Comparison of ENCODE assay signal across 8 cellular contexts in genomic region chr17:75822119-75822799, GRCh38. TPM values are rescaled to one million over a fixed set of nuclear protein-coding genes. Genes with fewer than 3 reads are reported as not detected.
A peak's percentile ranks its signal among the peaks of the same experiment; 100 is the strongest.
DNase-seq lines count a peak whose midpoint lies in the region; ATAC-seq and TF ChIP-seq lines count a peak whose summit lies in the region.

No MANE protein-coding gene starts in this region.

- TF ChIP-seq CTCF in 22Rv1 (IDR thresholded peaks at IDR 0.05) (no peak), type B pancreatic cell (conservative IDR thresholded peaks at IDR 0.05) (no peak)

- H3K27me3 Mint-ChIP-seq in IgD-negative memory B cell (no peaks in the 10 kb centered on the region), type B pancreatic cell (no peaks in the 10 kb centered on the region)
- H3K27me3 Mint-ChIP-seq in activated CD4-positive, alpha-beta T cell treated with anti-CD3 and anti-CD28 coated beads, Interleukin-2, amount 10 ng/mL, durations not matched to agents 7 days and 5 days, result no peaks in the 10 kb centered on the region

- H3K4me3 Mint-ChIP-seq in IgD-negative memory B cell, result peak overlapping the region in 2 of 4 donors; percentile 39 to 55
- no peak overlapping the region for H3K4me3 Mint-ChIP-seq in activated CD4-positive, alpha-beta T cell treated with anti-CD3 and anti-CD28 coated beads, Interleukin-2, amount 10 ng/mL, durations not matched to agents 7 days and 5 days
- H3K4me3 Mint-ChIP-seq in type B pancreatic cell, result no peak overlapping the region

- H3K27ac Mint-ChIP-seq in IgD-negative memory B cell (peak overlapping the region; percentile 83 to 85 (median 85)), type B pancreatic cell (no peak overlapping the region)
- peak overlapping the region; percentile 66 for H3K27ac Mint-ChIP-seq in activated CD4-positive, alpha-beta T cell treated with anti-CD3 and anti-CD28 coated beads, Interleukin-2, amount 10 ng/mL, durations not matched to agents 7 days and 5 days

- POLR2A ChIA-PET in activated CD4-positive, alpha-beta T cell treated with anti-CD3 and anti-CD28 coated beads, Interleukin-2, amount 10 ng/mL, durations not matched to agents 7 days and 5 days (lab: Charles Lee), result no interaction called here

- ATAC-seq in HG03354 (IDR thresholded peaks at IDR 0.05; ENCODE audit: poor library complexity, severe bottlenecking, unreplicated experiment) (no peak), HG03025 (IDR thresholded peaks at IDR 0.05; ENCODE audit: low FRiP score, unreplicated experiment) (no peak)

- DNase-seq in activated CD4-positive, alpha-beta T cell treated with anti-CD3 and anti-CD28 coated beads, Interleukin-2, amount 10 ng/mL, durations not matched to agents 7 days and 5 days, result peak; percentile 40
- DNase-seq in kidney tubule cell (ENCODE audit: low spot score) (peak; percentile 13), DMS114 treated with DMSO at 0.1 percent for 48 hours (lab: John Stamatoyannopoulos, UW; ENCODE audit: unreplicated experiment) (no peak), type B pancreatic cell (ENCODE audit: extremely low spot score, unreplicated experiment) (no peak)

- peaks cover 2% of the 10 kb centered on the region for H3K36me3 Mint-ChIP-seq in IgD-negative memory B cell
- peaks cover 15% of the 10 kb centered on the region for H3K36me3 Mint-ChIP-seq in activated CD4-positive, alpha-beta T cell treated with anti-CD3 and anti-CD28 coated beads, Interleukin-2, amount 10 ng/mL, durations not matched to agents 7 days and 5 days (ENCODE audit: low read depth)
- H3K36me3 Mint-ChIP-seq in type B pancreatic cell, result peaks cover 12% of the 10 kb centered on the region

- no peaks in the 10 kb centered on the region for H3K9me3 Mint-ChIP-seq in IgD-negative memory B cell
- H3K9me3 Mint-ChIP-seq in activated CD4-positive, alpha-beta T cell treated with anti-CD3 and anti-CD28 coated beads, Interleukin-2, amount 10 ng/mL, durations not matched to agents 7 days and 5 days, result no peaks in the 10 kb centered on the region
- H3K9me3 Mint-ChIP-seq in type B pancreatic cell, result no peaks in the 10 kb centered on the region

- peak overlapping the region; percentile 33 for H3K27ac ChIP-seq in 22Rv1

- H3K4me1 Mint-ChIP-seq in IgD-negative memory B cell (peaks cover 0 to 13% (median 7%) of the 10 kb centered on the region in 3 donors), type B pancreatic cell (ENCODE audit: unreplicated experiment) (peaks cover 4% of the 10 kb centered on the region)
- H3K4me1 Mint-ChIP-seq in activated CD4-positive, alpha-beta T cell treated with anti-CD3 and anti-CD28 coated beads, Interleukin-2, amount 10 ng/mL, durations not matched to agents 7 days and 5 days, result peaks cover 27% of the 10 kb centered on the region

- CTCF ChIA-PET in activated CD4-positive, alpha-beta T cell treated with anti-CD3 and anti-CD28 coated beads, Interleukin-2, amount 10 ng/mL, durations not matched to agents 7 days and 5 days (lab: Charles Lee), result interaction anchor here (0.6 to 2.2 kb wide), 2 partner anchors 8 to 17 kb away, joined by 3 to 7 read pairs; no protein-coding TSS in a partner anchor

RNA-seq across cellular contexts. Expression of gene UNC13D, which starts 21.9 kb away (rescaled TPM):
- polyA plus RNA-seq in IgD-negative memory B cell, result 42.0 TPM
- 100 to 1,000 TPM; 161 to 182 TPM for total RNA-seq in activated CD4-positive, alpha-beta T cell treated with anti-CD3 and anti-CD28 coated beads, Interleukin-2, amount 10 ng/mL, durations not matched to agents 7 days and 5 days
- total RNA-seq in type B pancreatic cell (ENCODE audit: low replicate concordance), result 7.1 and 7.4 TPM in 2 replicates

RNA-seq across cellular contexts. Expression of gene WBP2, which starts 32.9 kb away (rescaled TPM):
- 131 TPM for polyA plus RNA-seq in IgD-negative memory B cell
- total RNA-seq in activated CD4-positive, alpha-beta T cell treated with anti-CD3 and anti-CD28 coated beads, Interleukin-2, amount 10 ng/mL, durations not matched to agents 7 days and 5 days, result 10 to 100 TPM; 76.8 to 83.5 TPM
- total RNA-seq in type B pancreatic cell (ENCODE audit: low replicate concordance), result 43.0 and 49.9 TPM in 2 replicates

RNA-seq across cellular contexts. Expression of gene UNK, which starts 37.7 kb away (rescaled TPM):
- 28.6 TPM for polyA plus RNA-seq in IgD-negative memory B cell
- 10 to 100 TPM; 27.1 to 28.7 TPM for total RNA-seq in activated CD4-positive, alpha-beta T cell treated with anti-CD3 and anti-CD28 coated beads, Interleukin-2, amount 10 ng/mL, durations not matched to agents 7 days and 5 days
- total RNA-seq in type B pancreatic cell (ENCODE audit: low replicate concordance), result 41.9 and 49.7 TPM in 2 replicates

RNA-seq across cellular contexts. Expression of gene TRIM47, which starts 56.1 kb away (rescaled TPM):
- 12.4 TPM for polyA plus RNA-seq in IgD-negative memory B cell
- total RNA-seq in activated CD4-positive, alpha-beta T cell treated with anti-CD3 and anti-CD28 coated beads, Interleukin-2, amount 10 ng/mL, durations not matched to agents 7 days and 5 days, result 10 to 100 TPM; 33.9 to 43.4 TPM
- total RNA-seq in type B pancreatic cell (ENCODE audit: low replicate concordance), result 1.9 and 3.1 TPM in 2 replicates

RNA-seq across cellular contexts. Expression of gene GALK1, which starts 57.3 kb away (rescaled TPM):
- 18.6 TPM for polyA plus RNA-seq in IgD-negative memory B cell
- total RNA-seq in activated CD4-positive, alpha-beta T cell treated with anti-CD3 and anti-CD28 coated beads, Interleukin-2, amount 10 ng/mL, durations not matched to agents 7 days and 5 days, result 10 to 100 TPM; 40.9 to 44.7 TPM
- total RNA-seq in type B pancreatic cell (ENCODE audit: low replicate concordance), result 33.0 and 59.8 TPM in 2 replicates

Comparison
In these comparisons a context has a peak if more than half of its experiments do, and no peak if none do; other contexts are left out.
1. DNase-seq: peak in activated CD4-positive, alpha-beta T cell treated with anti-CD3 and anti-CD28 coated beads, Interleukin-2, amount 10 ng/mL, durations not matched to agents 7 days and 5 days (single experiment) and kidney tubule cell (single experiment); none in DMS114 treated with DMSO at 0.1 percent for 48 hours (single experiment) and type B pancreatic cell (single experiment).
2. RNA of gene UNC13D, which starts 21.9 kb away (total RNA-seq): 161 to 182 TPM in activated CD4-positive, alpha-beta T cell treated with anti-CD3 and anti-CD28 coated beads, Interleukin-2, amount 10 ng/mL, durations not matched to agents 7 days and 5 days; 7.1 to 7.4 TPM in type B pancreatic cell; every median in the first group is over 10 times any median in the second.